Comparison of ENCODE assay signal across 8 cellular contexts in genomic region chr12:124388679-124389536, GRCh38.
DNase-seq lines count a peak whose midpoint lies in the region; ATAC-seq and TF ChIP-seq lines count a peak whose summit lies in the region.

No MANE protein-coding gene starts in this region.

- H3K27me3 ChIP-seq in upper lobe of left lung, result no peaks in the 10 kb centered on the region

- TF ChIP-seq EP300 in upper lobe of left lung (IDR thresholded peaks at IDR 0.05), result no peak

- DNase-seq in AG09309 (ENCODE audit: low read depth), result no peak
- DNase-seq in HPDE6-E6E7 (ENCODE audit: extremely low spot score), result peak; percentile 58
- DNase-seq in T1000 (lab: John Stamatoyannopoulos, UW), result peak; percentile 48
- peak; percentile 94 for DNase-seq in astrocyte of the spinal cord (ENCODE audit: low read depth, low spot score)
- DNase-seq in hippocampal formation (lab: John Stamatoyannopoulos, UW), result peak; percentile 78 to 83
- DNase-seq in putamen (ENCODE audit: low spot score), result peak; percentile 87
- peak; percentile 89 to 96 for DNase-seq in upper lobe of left lung

- TF ChIP-seq CTCF in AG09309 (IDR thresholded peaks at IDR 0.05; ENCODE audit: control insufficient read depth, insufficient read depth, low read depth, low read length, missing control alignments) (no peak), astrocyte of the spinal cord (IDR thresholded peaks at IDR 0.05; ENCODE audit: low read depth, low read length) (no peak), upper lobe of left lung (IDR thresholded peaks at IDR 0.05) (peak in 3 of 6 experiments; percentile 19 to 40 (median 36))

- no peaks in the 10 kb centered on the region for H3K9me3 ChIP-seq in upper lobe of left lung

- peak overlapping the region; percentile 89 to 95 (median 90) for H3K27ac ChIP-seq in upper lobe of left lung

- 12% methylated on average over 40 of the region's 68 CpGs; no CpG with 5 or more reads in 1 of the 2 donors for WGBS in upper lobe of left lung, 2 donors

- ATAC-seq in upper lobe of left lung (ENCODE audit: low FRiP score in 2 of 2) (peak; percentile 76 to 82), GM21723 (IDR thresholded peaks at IDR 0.05; ENCODE audit: unreplicated experiment) (no peak)

- in situ Hi-C loops in astrocyte of the spinal cord (cut with HindIII; ENCODE audit: low sequenced_read_pairs), result no loop called here

- peaks cover 3 to 31% (median 21%) of the 10 kb centered on the region in 4 donors for H3K36me3 ChIP-seq in upper lobe of left lung

- H3K4me1 ChIP-seq in upper lobe of left lung, result peaks cover 69 to 93% (median 75%) of the 10 kb centered on the region in 4 donors

- peak overlapping the region; percentile 92 for H3K4me3 ChIP-seq in AG09309 (ENCODE audit: control insufficient read depth, low read depth, low read length)
- H3K4me3 ChIP-seq in astrocyte of the spinal cord (ENCODE audit: low read depth, low read length), result peak overlapping the region; percentile 90
- H3K4me3 ChIP-seq in upper lobe of left lung, result peak overlapping the region; percentile 31 to 63 (median 50)

- TF ChIP-seq POLR2A in upper lobe of left lung (IDR thresholded peaks at IDR 0.05), result peak in 2 of 4 donors; percentile 18 to 63
